ENCODE assay signal across 18 cellular contexts in genomic region chr11:84675631-84676030, GRCh38.
DNase-seq lines count a peak whose midpoint lies in the region; TF ChIP-seq lines count a peak whose summit lies in the region.
"Had no signal": no experiment of that assay in that cellular context is flagged by ENCODE, and none has a peak within 500 bp of the region (broad histone marks: within the 10 kb centered on the region; RNA-seq: fewer than 3 reads in every experiment).

No MANE protein-coding gene starts in this region.

- H3K36me3 ChIP-seq in endocrine pancreas (ENCODE audit: control insufficient read depth, insufficient read depth, low read length), result no peaks in the 10 kb centered on the region
- H3K36me3 ChIP-seq in Peyer's patch, result no peaks in the 10 kb centered on the region

- no peaks in the 10 kb centered on the region for H3K9me3 Mint-ChIP-seq in progenitor cell of endocrine pancreas (ENCODE audit: low read depth)
- H3K9me3 Mint-ChIP-seq: H9 had no signal

- H3K27me3 Mint-ChIP-seq in progenitor cell of endocrine pancreas, result no peaks in the 10 kb centered on the region
- H3K27me3 Mint-ChIP-seq: CD4-positive, alpha-beta memory T cell had no signal

- no peak overlapping the region for H3K4me3 Mint-ChIP-seq in progenitor cell of endocrine pancreas (ENCODE audit: low read depth)
- H3K4me3 Mint-ChIP-seq: CD4-positive, alpha-beta memory T cell; H9 had no signal

- H3K4me1 ChIP-seq in endocrine pancreas (ENCODE audit: control insufficient read depth, insufficient read depth, low read length) (peaks cover 32% of the 10 kb centered on the region), Peyer's patch (no peaks in the 10 kb centered on the region)
- H3K4me1 ChIP-seq: A549 had no signal

- peak overlapping the region; percentile 29 for H3K27ac Mint-ChIP-seq in progenitor cell of endocrine pancreas
- H3K27ac Mint-ChIP-seq: CD4-positive, alpha-beta memory T cell; H9 had no signal

- no peaks in the 10 kb centered on the region for H3K4me1 Mint-ChIP-seq in progenitor cell of endocrine pancreas (ENCODE audit: low read depth)
- H3K4me1 Mint-ChIP-seq: CD4-positive, alpha-beta memory T cell had no signal

- no peak for TF ChIP-seq POLR2A in Peyer's patch (IDR thresholded peaks at IDR 0.05)

- TF ChIP-seq CTCF in progenitor cell of endocrine pancreas (IDR thresholded peaks at IDR 0.05; ENCODE audit: unreplicated experiment), result no peak
- TF ChIP-seq CTCF in Peyer's patch (IDR thresholded peaks at IDR 0.05), result no peak

- no peak overlapping the region for H3K27ac ChIP-seq in Peyer's patch
- H3K27ac ChIP-seq: A549, GM23248 had no signal

- H3K9ac ChIP-seq in endocrine pancreas (ENCODE audit: control insufficient read depth, insufficient read depth, low read length), result no peak overlapping the region
- H3K9ac ChIP-seq: GM23248 had no signal

- no peaks in the 10 kb centered on the region for H3K36me3 Mint-ChIP-seq in progenitor cell of endocrine pancreas (ENCODE audit: insufficient read depth)
- H3K36me3 Mint-ChIP-seq: CD4-positive, alpha-beta memory T cell had no signal

- DNase-seq in NCI-H345 (lab: John Stamatoyannopoulos, UW) (peak; percentile 13), NCI-H345 treated with DMSO at 0.1 percent for 48 hours (lab: John Stamatoyannopoulos, UW; ENCODE audit: unreplicated experiment) (no peak), NCI-H69 (lab: John Stamatoyannopoulos, UW) (peak; percentile 8), progenitor cell of endocrine pancreas (ENCODE audit: low spot score, unreplicated experiment) (no peak), Peyer's patch (no peak)
- DNase-seq in activated CD4-positive, alpha-beta T cell treated with anti-CD3 and anti-CD28 coated beads for 1 hour, result no peak
- DNase-seq: 8988T; ACHN; AML-193; Calu3; CD4-positive, alpha-beta memory T cell; COR-L47; DMS53; DMS79 treated with DMSO at 0.1 percent for 48 hours; GM23248; H9 had no signal

- H3K27me3 ChIP-seq in endocrine pancreas (ENCODE audit: control insufficient read depth, insufficient read depth, low read length) (no peaks in the 10 kb centered on the region), Peyer's patch (no peaks in the 10 kb centered on the region)

- H3K4me3 ChIP-seq in endocrine pancreas (ENCODE audit: control insufficient read depth, insufficient read depth, low read length), result peak overlapping the region; percentile 27
- H3K4me3 ChIP-seq in Peyer's patch, result no peak overlapping the region
- H3K4me3 ChIP-seq: A549, GM23248 had no signal

- H3K9me3 ChIP-seq in endocrine pancreas (ENCODE audit: control insufficient read depth, low read length) (no peaks in the 10 kb centered on the region), Peyer's patch (no peaks in the 10 kb centered on the region)
- H3K9me3 ChIP-seq: A549 had no signal

Comparison
In these comparisons a context has a peak if more than half of its experiments do, and no peak if none do; other contexts are left out.
1. DNase-seq: peak in NCI-H345 (single experiment) and NCI-H69 (single experiment); none in NCI-H345 treated with DMSO at 0.1 percent for 48 hours (single experiment), progenitor cell of endocrine pancreas (single experiment), activated CD4-positive, alpha-beta T cell treated with anti-CD3 and anti-CD28 coated beads for 1 hour (single experiment) and Peyer's patch (0 of 3).